Comparison of ENCODE assay signal across 2 cellular contexts in the genomic region with DNA sequence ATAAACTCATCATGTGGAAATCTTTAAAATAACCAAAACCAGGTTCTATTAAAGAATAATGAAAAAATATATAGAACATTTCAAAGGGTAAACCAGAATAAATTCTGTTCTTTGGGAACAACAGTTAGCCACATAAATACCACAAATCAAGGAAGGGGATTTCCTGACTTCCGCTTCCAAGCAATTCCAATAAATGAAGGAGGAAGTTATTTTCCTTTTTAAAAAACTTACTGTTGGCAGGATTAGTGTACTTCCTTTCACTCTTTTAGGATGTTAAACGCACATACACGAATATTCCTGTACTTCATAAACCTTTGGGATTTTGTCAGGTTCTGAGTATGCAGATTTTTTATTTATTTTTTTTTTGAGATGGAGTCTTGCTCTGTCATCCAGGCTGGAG.
TF ChIP-seq lines count a peak whose summit lies in the region.

No MANE protein-coding gene starts in this region.

TF ChIP-seq in liver, 16 proteins besides CTCF, POLR2A, EP300 and RAD21:
- TF ChIP-seq, protein P1, sequence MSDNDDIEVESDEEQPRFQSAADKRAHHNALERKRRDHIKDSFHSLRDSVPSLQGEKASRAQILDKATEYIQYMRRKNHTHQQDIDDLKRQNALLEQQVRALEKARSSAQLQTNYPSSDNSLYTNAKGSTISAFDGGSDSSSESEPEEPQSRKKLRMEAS (IDR thresholded peaks at IDR 0.05), result peak; percentile 35
- no peak for TF ChIP-seq RXRA (IDR thresholded peaks at IDR 0.05)

TF ChIP-seq in HepG2, 621 proteins besides CTCF, POLR2A, EP300 and RAD21:
- TF ChIP-seq ZNF619 (CRISPR knock-in tag; IDR thresholded peaks at IDR 0.05), result no peak
- TF ChIP-seq GTF3A (CRISPR knock-in tag; conservative IDR thresholded peaks at IDR 0.05), result no peak
- TF ChIP-seq, protein P2, sequence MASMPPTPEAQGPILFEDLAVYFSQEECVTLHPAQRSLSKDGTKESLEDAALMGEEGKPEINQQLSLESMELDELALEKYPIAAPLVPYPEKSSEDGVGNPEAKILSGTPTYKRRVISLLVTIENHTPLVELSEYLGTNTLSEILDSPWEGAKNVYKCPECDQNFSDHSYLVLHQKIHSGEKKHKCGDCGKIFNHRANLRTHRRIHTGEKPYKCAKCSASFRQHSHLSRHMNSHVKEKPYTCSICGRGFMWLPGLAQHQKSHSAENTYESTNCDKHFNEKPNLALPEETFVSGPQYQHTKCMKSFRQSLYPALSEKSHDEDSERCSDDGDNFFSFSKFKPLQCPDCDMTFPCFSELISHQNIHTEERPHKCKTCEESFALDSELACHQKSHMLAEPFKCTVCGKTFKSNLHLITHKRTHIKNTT (CRISPR knock-in tag; IDR thresholded peaks at IDR 0.05), result no peak
- TF ChIP-seq, protein P3, sequence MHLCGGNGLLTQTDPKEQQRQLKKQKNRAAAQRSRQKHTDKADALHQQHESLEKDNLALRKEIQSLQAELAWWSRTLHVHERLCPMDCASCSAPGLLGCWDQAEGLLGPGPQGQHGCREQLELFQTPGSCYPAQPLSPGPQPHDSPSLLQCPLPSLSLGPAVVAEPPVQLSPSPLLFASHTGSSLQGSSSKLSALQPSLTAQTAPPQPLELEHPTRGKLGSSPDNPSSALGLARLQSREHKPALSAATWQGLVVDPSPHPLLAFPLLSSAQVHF (CRISPR knock-in tag; IDR thresholded peaks at IDR 0.05), result no peak
- TF ChIP-seq ZNF180 (CRISPR knock-in tag; IDR thresholded peaks at IDR 0.05; ENCODE audit: borderline replicate concordance, low read depth), result no peak
- no peak for TF ChIP-seq NFIB (CRISPR knock-in tag; IDR thresholded peaks at IDR 0.05; ENCODE audit: borderline replicate concordance)
- TF ChIP-seq, protein P4, sequence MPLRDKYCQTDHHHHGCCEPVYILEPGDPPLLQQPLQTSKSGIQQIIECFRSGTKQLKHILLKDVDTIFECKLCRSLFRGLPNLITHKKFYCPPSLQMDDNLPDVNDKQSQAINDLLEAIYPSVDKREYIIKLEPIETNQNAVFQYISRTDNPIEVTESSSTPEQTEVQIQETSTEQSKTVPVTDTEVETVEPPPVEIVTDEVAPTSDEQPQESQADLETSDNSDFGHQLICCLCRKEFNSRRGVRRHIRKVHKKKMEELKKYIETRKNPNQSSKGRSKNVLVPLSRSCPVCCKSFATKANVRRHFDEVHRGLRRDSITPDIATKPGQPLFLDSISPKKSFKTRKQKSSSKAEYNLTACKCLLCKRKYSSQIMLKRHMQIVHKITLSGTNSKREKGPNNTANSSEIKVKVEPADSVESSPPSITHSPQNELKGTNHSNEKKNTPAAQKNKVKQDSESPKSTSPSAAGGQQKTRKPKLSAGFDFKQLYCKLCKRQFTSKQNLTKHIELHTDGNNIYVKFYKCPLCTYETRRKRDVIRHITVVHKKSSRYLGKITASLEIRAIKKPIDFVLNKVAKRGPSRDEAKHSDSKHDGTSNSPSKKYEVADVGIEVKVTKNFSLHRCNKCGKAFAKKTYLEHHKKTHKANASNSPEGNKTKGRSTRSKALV (CRISPR knock-in tag; IDR thresholded peaks at IDR 0.05), result no peak
- TF ChIP-seq, protein P5, sequence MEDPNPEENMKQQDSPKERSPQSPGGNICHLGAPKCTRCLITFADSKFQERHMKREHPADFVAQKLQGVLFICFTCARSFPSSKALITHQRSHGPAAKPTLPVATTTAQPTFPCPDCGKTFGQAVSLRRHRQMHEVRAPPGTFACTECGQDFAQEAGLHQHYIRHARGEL (CRISPR knock-in tag; IDR thresholded peaks at IDR 0.05), result no peak
- TF ChIP-seq, protein P6, sequence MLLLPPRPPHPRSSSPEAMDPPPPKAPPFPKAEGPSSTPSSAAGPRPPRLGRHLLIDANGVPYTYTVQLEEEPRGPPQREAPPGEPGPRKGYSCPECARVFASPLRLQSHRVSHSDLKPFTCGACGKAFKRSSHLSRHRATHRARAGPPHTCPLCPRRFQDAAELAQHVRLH (CRISPR knock-in tag; IDR thresholded peaks at IDR 0.05; ENCODE audit: borderline replicate concordance, low read depth), result no peak
- no peak for TF ChIP-seq TRIM24 (CRISPR knock-in tag; IDR thresholded peaks at IDR 0.05)
- no peak for TF ChIP-seq NFE2 (CRISPR knock-in tag; IDR thresholded peaks at IDR 0.05)
- no peak for TF ChIP-seq SMARCE1 (IDR thresholded peaks at IDR 0.05; ENCODE audit: borderline replicate concordance)
- TF ChIP-seq WIZ (CRISPR knock-in tag; IDR thresholded peaks at IDR 0.05), result no peak
- no peak for TF ChIP-seq ZNF839 (CRISPR knock-in tag; IDR thresholded peaks at IDR 0.05; ENCODE audit: borderline replicate concordance)
- TF ChIP-seq KAT7 (CRISPR knock-in tag; IDR thresholded peaks at IDR 0.05; ENCODE audit: borderline replicate concordance), result no peak
